In genomic region chr13:30033681-30034447, GRCh38 we compare ENCODE assay signal across 8 cellular contexts.
DNase-seq lines count a peak whose midpoint lies in the region; ATAC-seq and TF ChIP-seq lines count a peak whose summit lies in the region.

No MANE protein-coding gene starts in this region.

- H3K27ac ChIP-seq in Karpas-422 (ENCODE audit: low read length), result no peak overlapping the region
- no peak overlapping the region for H3K27ac ChIP-seq in stomach

- H3K79me2 ChIP-seq in Loucy (ENCODE audit: insufficient read depth, low read length) (no peaks in the 10 kb centered on the region), Karpas-422 (ENCODE audit: low read length) (no peaks in the 10 kb centered on the region)

- H3K9me3 ChIP-seq in Loucy (ENCODE audit: insufficient read depth, low read depth, low read length) (no peaks in the 10 kb centered on the region), Karpas-422 (ENCODE audit: low read length) (no peaks in the 10 kb centered on the region), stomach (no peaks in the 10 kb centered on the region)

- no peak for TF ChIP-seq EP300 in stomach (IDR thresholded peaks at IDR 0.05)

- no peak for ATAC-seq in HG03159 (IDR thresholded peaks at IDR 0.05; ENCODE audit: unreplicated experiment)

- no peak overlapping the region for H3K4me3 ChIP-seq in Loucy (ENCODE audit: low read length, poor library complexity, severe bottlenecking)
- H3K4me3 ChIP-seq in Karpas-422 (ENCODE audit: low read length), result no peak overlapping the region
- no peak overlapping the region for H3K4me3 ChIP-seq in stomach

- no peak overlapping the region for H3K9ac ChIP-seq in Loucy (ENCODE audit: low read depth, low read length, poor library complexity, severe bottlenecking)
- no peak overlapping the region for H3K9ac ChIP-seq in Karpas-422 (ENCODE audit: low read length)

- H2AFZ ChIP-seq in Loucy (ENCODE audit: low read length) (no peak overlapping the region), Karpas-422 (ENCODE audit: low read length) (no peak overlapping the region)

- DNase-seq in Ammon's horn (ENCODE audit: low spot score) (peak; percentile 25), brain pericyte (ENCODE audit: low read depth, low spot score) (peak; percentile 46), myocyte (ENCODE audit: low read depth) (peak; percentile 67), Karpas-422 (no peak), stomach (no peak), NAMALWA (ENCODE audit: low spot score) (no peak)

- TF ChIP-seq POLR2A in stomach (IDR thresholded peaks at IDR 0.05), result no peak

- no peaks in the 10 kb centered on the region for H3F3A ChIP-seq in Loucy (ENCODE audit: low read depth)

- WGBS in stomach, 5 donors, result 44 to 80% (median 70%) methylated on average over 5 of the region's 5 CpGs

- peaks cover 18% of the 10 kb centered on the region for H3K4me1 ChIP-seq in Loucy (ENCODE audit: insufficient read depth, low read length, poor library complexity, severe bottlenecking)
- H3K4me1 ChIP-seq in Karpas-422 (ENCODE audit: low read length), result no peaks in the 10 kb centered on the region
- peaks cover 0 to 3% (median 0%) of the 10 kb centered on the region in 4 donors for H3K4me1 ChIP-seq in stomach

- intact Hi-C loops in stomach (cut with DNase I; ENCODE audit: low total_unique reads), result no loop called here

- TF ChIP-seq CTCF in Loucy (conservative IDR thresholded peaks at IDR 0.05; ENCODE audit: low read length) (no peak), stomach (IDR thresholded peaks at IDR 0.05) (no peak)

- H3K4me2 ChIP-seq in Loucy (ENCODE audit: low read depth, low read length, poor library complexity, severe bottlenecking) (peak overlapping the region; percentile 38), Karpas-422 (ENCODE audit: low read depth, low read length, poor library complexity, severe bottlenecking) (no peak overlapping the region)

- H3K9me2 ChIP-seq in Loucy (replicated peaks; ENCODE audit: low read depth, low read length) (no peaks in the 10 kb centered on the region), Karpas-422 (replicated peaks; ENCODE audit: insufficient read depth, low read length) (no peaks in the 10 kb centered on the region)

- H3K27me3 ChIP-seq in Loucy (ENCODE audit: insufficient read depth, low read length, poor library complexity, severe bottlenecking) (no peaks in the 10 kb centered on the region), Karpas-422 (ENCODE audit: low read length) (no peaks in the 10 kb centered on the region), stomach (no peaks in the 10 kb centered on the region)

- no peaks in the 10 kb centered on the region for H3K36me3 ChIP-seq in Loucy (ENCODE audit: insufficient read depth, low read length)
- no peaks in the 10 kb centered on the region for H3K36me3 ChIP-seq in Karpas-422 (ENCODE audit: insufficient read depth, low read length)
- no peaks in the 10 kb centered on the region for H3K36me3 ChIP-seq in stomach

- no peaks in the 10 kb centered on the region for H4K20me1 ChIP-seq in Loucy (ENCODE audit: insufficient read depth, low read length, poor library complexity, severe bottlenecking)
- H4K20me1 ChIP-seq in Karpas-422 (ENCODE audit: insufficient read depth, low read depth, low read length), result no peaks in the 10 kb centered on the region

Comparison
In these comparisons a context has a peak if more than half of its experiments do, and no peak if none do; other contexts are left out.
1. DNase-seq: peak in Ammon's horn (single experiment), brain pericyte (single experiment) and myocyte (single experiment); none in Karpas-422 (single experiment), stomach (single experiment) and NAMALWA (single experiment).